In the genomic region with DNA sequence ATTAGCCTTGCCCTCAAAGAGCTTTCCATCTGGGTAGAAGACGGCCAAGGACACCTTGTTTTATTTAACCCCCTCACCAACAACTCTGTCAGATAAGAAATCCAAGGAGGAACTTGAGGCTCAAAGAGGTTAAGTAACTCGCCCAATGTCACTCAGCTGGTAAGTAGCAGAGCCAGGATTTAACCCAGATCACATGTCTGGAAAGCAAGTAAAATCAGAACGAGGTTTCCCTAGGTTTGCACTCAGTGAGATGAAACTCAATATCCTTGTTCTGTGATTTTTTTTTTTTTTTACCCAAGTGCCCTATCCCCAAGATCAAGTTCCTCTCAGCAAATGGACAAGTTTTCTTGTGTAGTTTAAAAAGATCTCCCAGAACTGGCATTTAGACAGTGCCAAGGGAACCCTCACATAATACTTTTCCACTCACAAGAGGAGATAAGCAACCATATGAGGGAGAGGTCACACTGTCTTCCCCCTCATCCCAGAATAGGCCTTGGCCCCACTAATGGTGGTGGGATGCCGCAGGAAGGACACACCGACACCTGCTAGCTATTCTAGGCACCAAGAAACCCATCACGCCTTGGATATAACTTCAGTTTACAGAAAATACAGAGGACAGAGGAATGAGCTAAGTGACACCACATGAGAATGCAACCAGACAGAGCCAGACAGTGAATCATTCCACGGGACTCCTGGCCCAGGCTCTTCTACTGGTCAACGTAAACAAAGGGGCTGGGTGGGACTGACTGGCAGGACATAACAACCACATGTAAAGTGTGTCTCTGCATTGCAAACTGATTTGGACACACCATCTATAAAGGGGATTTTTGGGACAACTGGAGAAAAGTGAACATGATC, we compare ENCODE assay signal across 16 cellular contexts. TPM values are rescaled to one million over a fixed set of nuclear protein-coding genes. Genes with fewer than 3 reads are reported as not detected.
DNase-seq lines count a peak whose midpoint lies in the region; ATAC-seq and TF ChIP-seq lines count a peak whose summit lies in the region.
"Had no signal": no experiment of that assay in that cellular context is flagged by ENCODE, and none has a peak within 500 bp of the region (broad histone marks: within the 10 kb centered on the region; RNA-seq: fewer than 3 reads in every experiment).

No MANE protein-coding gene starts in this region.

- H3K27me3 Mint-ChIP-seq in chondrocyte (ENCODE audit: low read depth): no peaks in the 10 kb centered on the region
- H3K27me3 Mint-ChIP-seq in activated T-cell treated with anti-CD3 and anti-CD28 coated beads, Interleukin-2, amount 50 U/mL, for 4 hours (ENCODE audit: low read depth): no peaks in the 10 kb centered on the region
- H3K27me3 Mint-ChIP-seq: memory B cell, T-cell had no signal

- H3K4me3 Mint-ChIP-seq in chondrocyte (ENCODE audit: unreplicated experiment): no peak overlapping the region
- no peak overlapping the region for H3K4me3 Mint-ChIP-seq in activated T-cell treated with anti-CD3 and anti-CD28 coated beads, Interleukin-2, amount 50 U/mL, for 4 hours
- H3K4me3 Mint-ChIP-seq: memory B cell, T-cell had no signal

- peaks cover 30% of the 10 kb centered on the region for H3K36me3 Mint-ChIP-seq in chondrocyte (ENCODE audit: low read depth)
- H3K36me3 Mint-ChIP-seq in activated T-cell treated with anti-CD3 and anti-CD28 coated beads, Interleukin-2, amount 50 U/mL, for 4 hours (ENCODE audit: insufficient read depth): peaks cover 8% of the 10 kb centered on the region

- H3K4me1 ChIP-seq in heart left ventricle: peaks cover 0 to 25% (median 3%) of the 10 kb centered on the region in 12 donors
- H3K4me1 ChIP-seq: ascending aorta had no signal

- peaks cover 26% of the 10 kb centered on the region for H3K4me1 Mint-ChIP-seq in chondrocyte (ENCODE audit: low read depth)
- H3K4me1 Mint-ChIP-seq in activated T-cell treated with anti-CD3 and anti-CD28 coated beads, Interleukin-2, amount 50 U/mL, for 4 hours (ENCODE audit: low read depth): peaks cover 21% of the 10 kb centered on the region

- peak overlapping the region in 3 of 12 donors; percentile 15 to 56 (median 54) for H3K27ac ChIP-seq in heart left ventricle
- H3K27ac ChIP-seq: ascending aorta, KMS-11, ovary, transverse colon had no signal

- 59 to 71% (median 68%) methylated on average over 8 of the region's 8 CpGs for WGBS in heart left ventricle, 4 donors

- ATAC-seq in heart left ventricle (peak in 3 of 4 donors; percentile 33 to 68 (median 63)), Right ventricle myocardium inferior (no peak)
- no peak for ATAC-seq in activated T-cell treated with anti-CD3 and anti-CD28 coated beads, Interleukin-2, amount 50 U/mL, for 4 hours
- ATAC-seq: activated CD4-positive, CD25-positive, alpha-beta regulatory T cell treated with anti-CD3 and anti-CD28 coated beads, Interleukin-2, amount 50 U/mL, for 24 hours; T-cell had no signal

- intact Hi-C loops in heart left ventricle (cut with DNase I): no loop called here
- intact Hi-C loops in Right ventricle myocardium inferior (cut with DNase I): no loop called here

- H3K36me3 ChIP-seq in heart left ventricle: peaks cover 0 to 12% (median 0%) of the 10 kb centered on the region in 9 donors
- H3K36me3 ChIP-seq: ovary had no signal

- H3K4me3 ChIP-seq in heart left ventricle: no peak overlapping the region
- H3K4me3 ChIP-seq: ascending aorta, ovary, transverse colon had no signal

- TF ChIP-seq CTCF in heart left ventricle (IDR thresholded peaks at IDR 0.05): no peak
- no peak for TF ChIP-seq CTCF in chondrocyte (IDR thresholded peaks at IDR 0.05)

- DNase-seq in heart left ventricle: no peak
- DNase-seq in Right ventricle myocardium inferior (ENCODE audit: missing footprints): no peak
- no peak for DNase-seq in chondrocyte (ENCODE audit: low spot score)
- DNase-seq in islet precursor cell: peak; percentile 89
- no peak for DNase-seq in amniotic stem cell (lab: John Stamatoyannopoulos, UW)
- no peak for DNase-seq in activated T-cell treated with anti-CD3 and anti-CD28 coated beads, Interleukin-2, amount 50 U/mL, for 4 hours
- DNase-seq in GF-D8 (lab: John Stamatoyannopoulos, UW): no peak
- no peak for DNase-seq in stimulated activated CD4-positive, alpha-beta T cell treated with anti-CD3 and anti-CD28 coated beads, Interleukin-1b, Interleukin-23, amount 100 ng/mL, for 48 hours
- DNase-seq: NCI-H2081 treated with DMSO at 0.1 percent for 48 hours, ovary, T-cell, transverse colon had no signal

- no peaks in the 10 kb centered on the region for H3K9me3 ChIP-seq in heart left ventricle
- H3K9me3 ChIP-seq: ascending aorta, ovary, transverse colon had no signal

- no peak for TF ChIP-seq POLR2A in heart left ventricle (IDR thresholded peaks at IDR 0.05)

- H3K27me3 ChIP-seq in heart left ventricle: no peaks in the 10 kb centered on the region
- H3K27me3 ChIP-seq: ascending aorta, ovary, transverse colon had no signal

- H3K27ac Mint-ChIP-seq in chondrocyte (ENCODE audit: unreplicated experiment): peak overlapping the region; percentile 71
- H3K27ac Mint-ChIP-seq: memory B cell, T-cell had no signal

- peaks cover 12% of the 10 kb centered on the region for H3K9me3 Mint-ChIP-seq in chondrocyte (ENCODE audit: low read depth)
- H3K9me3 Mint-ChIP-seq in activated T-cell treated with anti-CD3 and anti-CD28 coated beads, Interleukin-2, amount 50 U/mL, for 4 hours: no peaks in the 10 kb centered on the region
- H3K9me3 Mint-ChIP-seq: memory B cell, T-cell had no signal

RNA-seq across cellular contexts. Expression of a gene that starts 8.6 kb away (rescaled TPM):
- total RNA-seq in heart left ventricle (100 to 1,000 TPM in 2 of 9 donors, 10 to 100 TPM in 7; 35.4 to 116 (median 44.0) TPM), Right ventricle myocardium inferior (55.2 TPM), chondrocyte (45.3 to 67.4 TPM (median 48.1 TPM) in 3 replicates)
- 10 to 100 TPM; 37.7 to 42.0 TPM for polyA plus RNA-seq in heart left ventricle
- 10 to 100 TPM; 52.3 to 58.1 (median 52.8) TPM for total RNA-seq in activated T-cell treated with anti-CD3 and anti-CD28 coated beads, Interleukin-2, amount 50 U/mL, for 4 hours

RNA-seq across cellular contexts. Expression of a gene that starts 33.1 kb away (rescaled TPM):
- 10 to 100 TPM; 35.2 to 78.8 (median 55.2) TPM for total RNA-seq in heart left ventricle
- 100 to 1,000 TPM in 1 of 2 donors, 10 to 100 TPM in 1; 35.9 to 237 TPM for polyA plus RNA-seq in heart left ventricle
- total RNA-seq in Right ventricle myocardium inferior: 114 TPM
- total RNA-seq in chondrocyte: 58.8 to 81.0 TPM (median 79.4 TPM) in 3 replicates
- total RNA-seq in activated T-cell treated with anti-CD3 and anti-CD28 coated beads, Interleukin-2, amount 50 U/mL, for 4 hours: 10 to 100 TPM in 2 of 3 donors, 1 to 10 TPM in 1; 9.4 to 13.8 (median 13.0) TPM

RNA-seq across cellular contexts. Expression of a gene that starts 53.4 kb away (rescaled TPM):
- total RNA-seq in heart left ventricle (10 to 100 TPM in 7 of 9 donors, 1 to 10 TPM in 2; 6.0 to 28.9 (median 13.2) TPM), Right ventricle myocardium inferior (16.5 TPM), chondrocyte (7.9 to 14.8 TPM (median 9.9 TPM) in 3 replicates)
- 10 to 100 TPM in 1 of 2 donors, 1 to 10 TPM in 1; 8.3 to 24.2 TPM for polyA plus RNA-seq in heart left ventricle
- total RNA-seq in activated T-cell treated with anti-CD3 and anti-CD28 coated beads, Interleukin-2, amount 50 U/mL, for 4 hours: 10 to 100 TPM; 23.8 to 28.9 (median 26.0) TPM

Comparison
In these comparisons a context has a peak if more than half of its experiments do, and no peak if none do; other contexts are left out.
1. ATAC-seq: peak in heart left ventricle (3 of 4); none in Right ventricle myocardium inferior (single experiment) and activated T-cell treated with anti-CD3 and anti-CD28 coated beads, Interleukin-2, amount 50 U/mL, for 4 hours (0 of 2).